23 cellular contexts compared by ENCODE assay signal in genomic region chr7:129746857-129747529, GRCh38.
"Had no signal": no experiment of that assay in that cellular context is flagged by ENCODE, and none has a peak within 500 bp of the region (broad histone marks: within the 10 kb centered on the region; RNA-seq: fewer than 3 reads in every experiment).

No MANE protein-coding gene starts in this region.

- H3K27ac ChIP-seq: cardiac muscle cell, foreskin keratinocyte, lower lobe of right lung, prostate gland, spleen, thoracic aorta, upper lobe of left lung, WERI-Rb-1 had no signal

- H3K4me3 Mint-ChIP-seq: activated CD8-positive, alpha-beta T cell treated with anti-CD3 and anti-CD28 coated beads, Interleukin-2, amount 10 ng/mL, durations not matched to agents 7 days and 5 days; activated naive CD8-positive, alpha-beta T cell treated with anti-CD3 and anti-CD28 coated beads, Interleukin-2, amount 10 ng/mL, durations not matched to agents 7 days and 5 days; immature natural killer cell; naive thymus-derived CD4-positive, alpha-beta T cell had no signal

- H3K27me3 Mint-ChIP-seq: activated naive CD8-positive, alpha-beta T cell treated with anti-CD3 and anti-CD28 coated beads, Interleukin-2, amount 10 ng/mL, durations not matched to agents 7 days and 5 days; naive thymus-derived CD4-positive, alpha-beta T cell had no signal

- H3K4me1 ChIP-seq: foreskin keratinocyte, lower lobe of right lung, prostate gland, upper lobe of left lung had no signal

- H3K9me3 Mint-ChIP-seq: activated naive CD8-positive, alpha-beta T cell treated with anti-CD3 and anti-CD28 coated beads, Interleukin-2, amount 10 ng/mL, durations not matched to agents 7 days and 5 days; immature natural killer cell; naive thymus-derived CD4-positive, alpha-beta T cell had no signal

- H3K9me3 ChIP-seq: lower lobe of right lung, prostate gland, spleen, thoracic aorta, upper lobe of left lung had no signal

- H3K36me3 ChIP-seq: cardiac muscle cell, prostate gland had no signal

- H3K4me3 ChIP-seq: cardiac muscle cell, lower lobe of right lung, prostate gland, spleen, thoracic aorta, upper lobe of left lung had no signal

- DNase-seq: activated CD4-positive, alpha-beta T cell treated with anti-CD3 and anti-CD28 coated beads for 1 hour; activated CD4-positive, alpha-beta T cell treated with anti-CD3 and anti-CD28 coated beads, Interleukin-2, amount 50 U/mL, for 1 hour; activated CD8-positive, alpha-beta T cell treated with anti-CD3 and anti-CD28 coated beads, Interleukin-2, amount 10 ng/mL, durations not matched to agents 7 days and 5 days; activated gamma-delta T cell treated with Interleukin-2 at 50 U/mL for 16 hours; activated naive CD8-positive, alpha-beta T cell treated with anti-CD3 and anti-CD28 coated beads, Interleukin-2, amount 10 ng/mL, durations not matched to agents 7 days and 5 days; activated T-cell treated with anti-CD3 and anti-CD28 coated beads, Interleukin-2, amount 50 U/mL, for 1 hour; amygdala; dermis blood vessel endothelial cell; effector CD8-positive, alpha-beta T cell; foreskin keratinocyte; immature natural killer cell; lower lobe of right lung; mesendoderm; naive thymus-derived CD4-positive, alpha-beta T cell; spleen; stimulated activated CD4-positive, alpha-beta T cell treated with anti-CD3 and anti-CD28 coated beads, Interleukin-4, amount 100 ng/mL, for 1 hour; stimulated activated naive CD4-positive, alpha-beta T cell treated with Interleukin-2 at 50 U/mL for 16 hours; upper lobe of left lung; WERI-Rb-1 had no signal

- H3K27ac Mint-ChIP-seq: activated CD8-positive, alpha-beta T cell treated with anti-CD3 and anti-CD28 coated beads, Interleukin-2, amount 10 ng/mL, durations not matched to agents 7 days and 5 days; activated naive CD8-positive, alpha-beta T cell treated with anti-CD3 and anti-CD28 coated beads, Interleukin-2, amount 10 ng/mL, durations not matched to agents 7 days and 5 days had no signal

- H3K27me3 ChIP-seq: cardiac muscle cell, foreskin keratinocyte, spleen, upper lobe of left lung had no signal

- ATAC-seq: activated CD8-positive, alpha-beta T cell treated with anti-CD3 and anti-CD28 coated beads, Interleukin-2, amount 10 ng/mL, durations not matched to agents 7 days and 5 days; foreskin keratinocyte; left lobe of liver; lower lobe of right lung; naive thymus-derived CD4-positive, alpha-beta T cell had no signal
